Comparison of ENCODE assay signal across 2 cellular contexts in the genomic region with DNA sequence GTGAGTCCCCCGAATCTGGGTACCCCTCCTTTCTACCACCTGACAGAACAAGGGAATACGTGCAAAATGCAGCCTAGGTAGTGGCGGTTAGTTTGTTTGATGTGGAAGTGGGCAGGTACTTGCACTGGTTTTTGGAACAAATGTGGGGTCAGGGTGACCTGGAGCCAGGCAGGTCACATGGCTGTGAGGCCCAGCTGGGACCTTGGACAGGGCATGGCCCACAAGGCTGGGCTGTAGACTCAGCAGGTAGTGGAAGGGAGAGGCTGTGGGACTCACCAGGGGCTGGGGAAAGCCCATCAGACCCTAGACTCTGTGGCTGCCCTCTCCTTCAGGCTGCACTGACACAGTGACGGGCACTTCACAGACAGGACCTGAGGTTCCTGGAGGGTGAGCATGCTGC.
TF ChIP-seq lines count a peak whose summit lies in the region.

No MANE protein-coding gene starts in this region.

TF ChIP-seq in Ishikawa, 13 proteins besides CTCF, POLR2A, EP300 and RAD21:
- TF ChIP-seq, protein P1, sequence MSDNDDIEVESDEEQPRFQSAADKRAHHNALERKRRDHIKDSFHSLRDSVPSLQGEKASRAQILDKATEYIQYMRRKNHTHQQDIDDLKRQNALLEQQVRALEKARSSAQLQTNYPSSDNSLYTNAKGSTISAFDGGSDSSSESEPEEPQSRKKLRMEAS (IDR thresholded peaks at IDR 0.05) = no peak
- TF ChIP-seq, protein P2, sequence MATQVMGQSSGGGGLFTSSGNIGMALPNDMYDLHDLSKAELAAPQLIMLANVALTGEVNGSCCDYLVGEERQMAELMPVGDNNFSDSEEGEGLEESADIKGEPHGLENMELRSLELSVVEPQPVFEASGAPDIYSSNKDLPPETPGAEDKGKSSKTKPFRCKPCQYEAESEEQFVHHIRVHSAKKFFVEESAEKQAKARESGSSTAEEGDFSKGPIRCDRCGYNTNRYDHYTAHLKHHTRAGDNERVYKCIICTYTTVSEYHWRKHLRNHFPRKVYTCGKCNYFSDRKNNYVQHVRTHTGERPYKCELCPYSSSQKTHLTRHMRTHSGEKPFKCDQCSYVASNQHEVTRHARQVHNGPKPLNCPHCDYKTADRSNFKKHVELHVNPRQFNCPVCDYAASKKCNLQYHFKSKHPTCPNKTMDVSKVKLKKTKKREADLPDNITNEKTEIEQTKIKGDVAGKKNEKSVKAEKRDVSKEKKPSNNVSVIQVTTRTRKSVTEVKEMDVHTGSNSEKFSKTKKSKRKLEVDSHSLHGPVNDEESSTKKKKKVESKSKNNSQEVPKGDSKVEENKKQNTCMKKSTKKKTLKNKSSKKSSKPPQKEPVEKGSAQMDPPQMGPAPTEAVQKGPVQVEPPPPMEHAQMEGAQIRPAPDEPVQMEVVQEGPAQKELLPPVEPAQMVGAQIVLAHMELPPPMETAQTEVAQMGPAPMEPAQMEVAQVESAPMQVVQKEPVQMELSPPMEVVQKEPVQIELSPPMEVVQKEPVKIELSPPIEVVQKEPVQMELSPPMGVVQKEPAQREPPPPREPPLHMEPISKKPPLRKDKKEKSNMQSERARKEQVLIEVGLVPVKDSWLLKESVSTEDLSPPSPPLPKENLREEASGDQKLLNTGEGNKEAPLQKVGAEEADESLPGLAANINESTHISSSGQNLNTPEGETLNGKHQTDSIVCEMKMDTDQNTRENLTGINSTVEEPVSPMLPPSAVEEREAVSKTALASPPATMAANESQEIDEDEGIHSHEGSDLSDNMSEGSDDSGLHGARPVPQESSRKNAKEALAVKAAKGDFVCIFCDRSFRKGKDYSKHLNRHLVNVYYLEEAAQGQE (IDR thresholded peaks at IDR 0.05; ENCODE audit: low read depth) = peak; percentile 46; the same call in 1 of the 2 replicates

TF ChIP-seq in H1, 55 proteins besides CTCF, POLR2A, EP300 and RAD21 (continued from another document):
- TF ChIP-seq, protein P3, sequence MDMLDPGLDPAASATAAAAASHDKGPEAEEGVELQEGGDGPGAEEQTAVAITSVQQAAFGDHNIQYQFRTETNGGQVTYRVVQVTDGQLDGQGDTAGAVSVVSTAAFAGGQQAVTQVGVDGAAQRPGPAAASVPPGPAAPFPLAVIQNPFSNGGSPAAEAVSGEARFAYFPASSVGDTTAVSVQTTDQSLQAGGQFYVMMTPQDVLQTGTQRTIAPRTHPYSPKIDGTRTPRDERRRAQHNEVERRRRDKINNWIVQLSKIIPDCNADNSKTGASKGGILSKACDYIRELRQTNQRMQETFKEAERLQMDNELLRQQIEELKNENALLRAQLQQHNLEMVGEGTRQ (IDR thresholded peaks at IDR 0.05; ENCODE audit: low read length) = no peak
- TF ChIP-seq FOSL1 (IDR thresholded peaks at IDR 0.05; ENCODE audit: insufficient read depth, low read depth, low read length) (no peak), ZNF274 (IDR thresholded peaks at IDR 0.05; ENCODE audit: borderline replicate concordance, extremely low read depth, low read length) (no peak), CREB1 (IDR thresholded peaks at IDR 0.05) (no peak), CHD2 (IDR thresholded peaks at IDR 0.05; ENCODE audit: low read length) (no peak), CEBPB (IDR thresholded peaks at IDR 0.05; ENCODE audit: low read depth, low read length) (no peak), JUN (IDR thresholded peaks at IDR 0.05; ENCODE audit: low read depth, low read length) (no peak), RNF2 (IDR thresholded peaks at IDR 0.05; ENCODE audit: borderline replicate concordance, low read depth, low read length, missing control alignments, poor library complexity, severe bottlenecking) (no peak), RFX5 (IDR thresholded peaks at IDR 0.05; ENCODE audit: borderline replicate concordance, low read depth, low read length) (no peak), NANOG (IDR thresholded peaks at IDR 0.05; ENCODE audit: insufficient read depth, low read depth, low read length, poor library complexity, severe bottlenecking) (no peak), POLR2AphosphoS5 (IDR thresholded peaks at IDR 0.05; ENCODE audit: low read depth, low read length) (no peak), CHD1 (IDR thresholded peaks at IDR 0.05; ENCODE audit: low read depth, low read length) (no peak)
- TF ChIP-seq, protein P1 (IDR thresholded peaks at IDR 0.05) = no peak
